ENCODE assay signal across 8 cellular contexts in the genomic region with DNA sequence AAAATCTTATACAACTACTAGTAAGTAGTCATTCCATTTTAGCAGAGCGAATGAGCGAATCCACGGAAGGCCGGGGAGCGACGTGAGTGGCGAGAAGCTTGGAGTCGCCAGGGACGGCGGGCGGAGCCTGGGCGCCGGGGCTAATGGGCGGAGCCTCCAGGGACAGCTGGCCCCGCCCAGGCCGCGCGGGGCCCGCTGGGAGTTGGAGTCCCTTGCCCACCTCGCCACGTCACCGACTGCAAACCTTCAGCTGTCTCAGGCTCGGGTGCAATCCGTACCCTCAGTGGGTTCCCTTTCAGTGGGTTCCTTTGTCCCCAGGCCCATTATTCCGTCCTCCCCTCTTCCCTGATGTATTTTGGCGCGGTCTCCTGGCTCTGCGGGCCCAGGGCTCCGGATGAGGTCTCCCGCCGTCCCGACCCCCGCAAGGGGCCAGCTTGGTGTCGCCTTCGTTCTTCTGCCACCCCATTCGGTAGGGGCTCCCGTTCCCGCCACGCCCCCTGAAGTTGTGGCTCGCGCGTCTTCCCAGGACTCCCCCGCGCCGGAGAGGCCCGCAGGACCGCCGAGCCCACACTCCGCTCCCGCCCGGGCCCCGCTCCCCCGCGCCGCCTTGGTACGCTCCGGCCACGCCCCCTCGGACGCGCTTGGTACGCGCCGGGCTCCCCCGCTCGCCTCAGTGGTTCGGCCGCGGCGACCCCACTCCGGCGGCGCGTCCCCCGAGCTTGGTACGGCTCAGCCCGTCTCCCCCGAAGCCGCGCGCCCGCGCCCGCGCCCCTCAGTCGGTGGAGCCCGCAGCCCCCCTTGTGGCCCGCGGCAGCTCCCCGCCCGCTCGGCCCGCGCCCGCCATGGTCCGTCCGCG. TPM values are rescaled to one million over a fixed set of nuclear protein-coding genes. Genes with fewer than 3 reads are reported as not detected.
DNase-seq lines count a peak whose midpoint lies in the region; ATAC-seq and TF ChIP-seq lines count a peak whose summit lies in the region.

PTOV1 (plus strand) TSS at position 673 of the 856 bp plus-strand sequence.

- intact Hi-C loops in esophagus muscularis mucosa (cut with DNase I): loop anchor here (5.0 kb wide), 1 partner anchor 33 kb away; the partner anchor contains the start of gene MED25

- peaks cover 7 to 17% (median 16%) of the 10 kb centered on the region in 4 donors for H3K36me3 ChIP-seq in esophagus muscularis mucosa

- peak; percentile 77 for DNase-seq in DMS114 treated with DMSO at 0.1 percent for 48 hours (lab: John Stamatoyannopoulos, UW; ENCODE audit: unreplicated experiment)
- DNase-seq in KG1 (lab: John Stamatoyannopoulos, UW): peak; percentile 94
- DNase-seq in activated T-cell treated with anti-CD3 and anti-CD28 coated beads, Interleukin-2, amount 50 U/mL, for 4 hours: peak; percentile 83
- peak; percentile 97 for DNase-seq in esophagus muscularis mucosa (ENCODE audit: extremely low spot score)
- peak; percentile 94 for DNase-seq in myocyte (ENCODE audit: low read depth)
- DNase-seq in stimulated activated CD8-positive, alpha-beta memory T cell treated with anti-CD3 and anti-CD28 coated beads, Interleukin-7, amount 100 ng/mL, for 4 hours (ENCODE audit: low read depth in 2 of 2): peak; percentile 70 to 79

- TF ChIP-seq EP300 in esophagus muscularis mucosa (IDR thresholded peaks at IDR 0.05): no peak

- H3K9me3 ChIP-seq in esophagus muscularis mucosa: no peaks in the 10 kb centered on the region

- peak within 1 kb of the TSS; percentile 88 for H3K4me3 Mint-ChIP-seq in activated T-cell treated with anti-CD3 and anti-CD28 coated beads, Interleukin-2, amount 50 U/mL, for 4 hours

- peaks cover 6% of the 10 kb centered on the region for H3K9me3 Mint-ChIP-seq in activated T-cell treated with anti-CD3 and anti-CD28 coated beads, Interleukin-2, amount 50 U/mL, for 4 hours

- no peaks in the 10 kb centered on the region for H3K27me3 ChIP-seq in esophagus muscularis mucosa

- no peaks in the 10 kb centered on the region for H3K27me3 Mint-ChIP-seq in activated T-cell treated with anti-CD3 and anti-CD28 coated beads, Interleukin-2, amount 50 U/mL, for 4 hours (ENCODE audit: low read depth)

- peaks cover 41% of the 10 kb centered on the region for H3K4me1 Mint-ChIP-seq in activated T-cell treated with anti-CD3 and anti-CD28 coated beads, Interleukin-2, amount 50 U/mL, for 4 hours (ENCODE audit: low read depth)

- peak; percentile 76 for TF ChIP-seq POLR2A in esophagus muscularis mucosa (IDR thresholded peaks at IDR 0.05; ENCODE audit: low read depth)

- ATAC-seq in GM21717 (IDR thresholded peaks at IDR 0.05; ENCODE audit: unreplicated experiment): peak; percentile 49
- peak; percentile 87 to 89 for ATAC-seq in activated T-cell treated with anti-CD3 and anti-CD28 coated beads, Interleukin-2, amount 50 U/mL, for 4 hours

- H3K36me3 Mint-ChIP-seq in activated T-cell treated with anti-CD3 and anti-CD28 coated beads, Interleukin-2, amount 50 U/mL, for 4 hours (ENCODE audit: insufficient read depth): peaks cover 2% of the 10 kb centered on the region

- 0% methylated on average over 25 of the region's 98 CpGs for WGBS in esophagus muscularis mucosa

- peak within 1 kb of the TSS; percentile 96 to 100 (median 98) for H3K27ac ChIP-seq in esophagus muscularis mucosa (replicated peaks in 1 of 4)

- no peak for TF ChIP-seq CTCF in esophagus muscularis mucosa (IDR thresholded peaks at IDR 0.05)

- H3K4me1 ChIP-seq in esophagus muscularis mucosa: peaks cover 27 to 44% (median 40%) of the 10 kb centered on the region in 4 donors

- peak within 1 kb of the TSS; percentile 84 to 97 (median 86) for H3K4me3 ChIP-seq in esophagus muscularis mucosa

TF ChIP-seq in PFSK-1, 5 proteins besides CTCF, POLR2A, EP300 and RAD21:
- no peak for TF ChIP-seq SIN3A (IDR thresholded peaks at IDR 0.05; ENCODE audit: borderline replicate concordance, insufficient read depth, low read length)
- TF ChIP-seq FOXP2 (optimal IDR thresholded peaks at IDR 0.05; ENCODE audit: borderline replicate concordance, extremely low read depth, extremely low read length, insufficient read depth): peak; percentile 68
- TF ChIP-seq POLR2AphosphoS5 (IDR thresholded peaks at IDR 0.05; ENCODE audit: low read depth, low read length): peak; percentile 76
- TF ChIP-seq REST (IDR thresholded peaks at IDR 0.05; ENCODE audit: insufficient read depth in 1 of 2, low read depth in 2 of 2, low read length in 2 of 2): no peak
- TF ChIP-seq TAF1 (IDR thresholded peaks at IDR 0.05; ENCODE audit: borderline replicate concordance, insufficient read depth, low read length): no peak; the same call in 1 of the 2 replicates

RNA-seq across cellular contexts. Expression of gene PTOV1, which starts in this region (rescaled TPM):
- 173 TPM for polyA plus RNA-seq in PFSK-1 (2012; ENCODE audit: insufficient read length, low read depth)
- 10 to 100 TPM; 77.8 to 86.3 (median 83.7) TPM for total RNA-seq in activated T-cell treated with anti-CD3 and anti-CD28 coated beads, Interleukin-2, amount 50 U/mL, for 4 hours
- total RNA-seq in esophagus muscularis mucosa: 100 to 1,000 TPM in 1 of 4 donors, 10 to 100 TPM in 3; 60.5 to 102 (median 84.4) TPM
- 161 and 176 TPM in 2 replicates for total RNA-seq in myocyte
- polyA plus RNA-seq in myocyte (2012): 218 TPM

Comparison
In these comparisons a context has a peak if more than half of its experiments do, and no peak if none do; other contexts are left out.
1. Peak in every context shown above with its lines: DNase-seq, ATAC-seq, H3K4me3 ChIP-seq and H3K27ac ChIP-seq.